1 cellular context compared by ENCODE assay signal in the genomic region with DNA sequence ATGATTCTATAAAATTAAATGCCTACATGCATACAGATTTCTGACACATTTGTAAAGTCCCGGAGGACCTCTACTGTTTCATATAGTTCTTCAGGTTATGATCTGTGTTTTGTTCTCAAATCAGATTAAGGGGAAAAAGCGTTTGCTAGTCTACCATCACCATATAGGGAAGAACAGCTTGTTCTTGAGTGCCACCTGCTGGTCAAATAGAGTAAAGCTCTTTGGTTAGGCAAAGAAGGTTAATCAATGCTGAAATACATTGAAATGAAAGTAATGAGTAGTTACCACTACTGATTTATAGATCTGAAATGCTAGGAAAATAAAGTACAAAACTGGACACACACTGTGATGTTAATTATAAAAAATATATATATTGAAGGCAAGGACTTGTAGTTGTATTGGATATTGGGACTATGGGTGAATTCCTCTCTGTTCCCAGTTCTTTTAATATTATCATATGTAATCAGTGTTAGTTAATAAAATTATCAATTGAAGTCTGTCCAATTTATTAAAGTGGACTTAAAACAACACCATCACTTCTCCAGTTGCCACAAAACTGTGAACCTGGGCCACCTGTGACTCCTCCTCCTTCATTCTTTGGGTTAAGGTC.
TF ChIP-seq lines count a peak whose summit lies in the region.

No MANE protein-coding gene starts in this region.

TF ChIP-seq in WTC11, 78 proteins besides CTCF, POLR2A, EP300 and RAD21 (continued from another document):
- no peak for TF ChIP-seq STAT6 (CRISPR knock-in tag; conservative IDR thresholded peaks at IDR 0.05; ENCODE audit: low read depth)
- no peak for TF ChIP-seq CREB1 (CRISPR knock-in tag; IDR thresholded peaks at IDR 0.05)
- TF ChIP-seq ZMAT4 (CRISPR knock-in tag; IDR thresholded peaks at IDR 0.05), result no peak
- no peak for TF ChIP-seq EMX1 (CRISPR knock-in tag; IDR thresholded peaks at IDR 0.05)
- no peak for TF ChIP-seq CREM (CRISPR knock-in tag; IDR thresholded peaks at IDR 0.05)
